8 cellular contexts compared by ENCODE assay signal in the genomic region with DNA sequence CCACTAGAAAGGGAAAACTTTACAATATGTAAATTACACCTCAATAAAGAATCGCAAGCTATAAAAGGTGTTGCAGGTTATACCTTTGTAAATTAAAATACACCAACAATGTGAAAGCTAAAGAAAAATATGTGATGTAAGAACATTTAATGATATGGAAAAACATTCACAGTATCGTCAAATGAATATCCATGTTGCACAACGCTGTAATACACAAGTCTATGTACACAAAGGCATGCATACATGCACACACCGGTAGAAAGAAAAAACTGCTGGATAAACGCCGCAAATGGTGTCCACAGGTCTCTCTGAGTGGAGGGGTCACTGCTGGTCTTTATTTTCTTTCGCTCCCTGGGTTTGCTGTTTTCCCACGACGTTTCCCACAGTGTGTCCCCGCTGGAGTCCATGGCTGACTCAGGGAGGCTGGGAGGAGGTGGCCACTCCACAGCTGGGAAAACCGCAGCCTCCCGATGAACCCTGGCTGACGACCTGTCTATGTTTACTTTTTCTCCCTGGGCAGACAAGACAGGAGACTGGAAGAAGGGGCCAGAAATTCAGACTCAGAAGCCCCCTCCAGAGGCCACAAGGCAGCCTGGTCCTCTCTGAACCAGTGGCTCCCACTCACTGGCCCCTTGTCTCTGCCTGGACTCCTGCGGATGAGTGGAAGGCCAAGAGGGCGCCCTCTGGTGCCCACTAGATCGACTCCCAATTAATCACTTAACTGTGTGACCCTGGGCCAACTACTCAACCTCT. TPM values are rescaled to one million over a fixed set of nuclear protein-coding genes. Genes with fewer than 3 reads are reported as not detected.
DNase-seq lines count a peak whose midpoint lies in the region; ATAC-seq and TF ChIP-seq lines count a peak whose summit lies in the region.
"Had no signal": no experiment of that assay in that cellular context is flagged by ENCODE, and none has a peak within 500 bp of the region (broad histone marks: within the 10 kb centered on the region; RNA-seq: fewer than 3 reads in every experiment).

No MANE protein-coding gene starts in this region.

- no peaks in the 10 kb centered on the region for H3K9me2 ChIP-seq in PC-9 (ENCODE audit: insufficient read depth)

- H3K27ac ChIP-seq in PC-9 = no peak overlapping the region
- H3K27ac ChIP-seq: Peyer's patch had no signal

- no peak for ATAC-seq in GM21825 (IDR thresholded peaks at IDR 0.05; ENCODE audit: unreplicated experiment)

- intact Hi-C loops in PC-9 (cut with micrococcal nuclease; ENCODE audit: unreplicated experiment) = loop anchor here (1.0 kb wide), 1 partner anchor 62 kb away; no protein-coding TSS in a partner anchor

- peak overlapping the region; percentile 67 for H3K4me2 ChIP-seq in PC-9

- no peaks in the 10 kb centered on the region for H4K20me1 ChIP-seq in PC-9 (ENCODE audit: insufficient read depth)

- CTCF ChIA-PET in PC-9 (lab: Charles Lee) = no interaction called here

- H2AFZ ChIP-seq in PC-9 = no peak overlapping the region

- peak; percentile 84 for DNase-seq in H4 (ENCODE audit: low spot score)
- peak; percentile 53 to 66 for DNase-seq in PC-9
- peak; percentile 71 for DNase-seq in fibroblast of peridontal ligament (ENCODE audit: extremely low read depth)
- peak; percentile 39 for DNase-seq in putamen (ENCODE audit: low spot score)
- DNase-seq in NCI-H1105 treated with DMSO at 0.1 percent for 48 hours (lab: John Stamatoyannopoulos, UW) = no peak
- DNase-seq in GF-D8 (lab: John Stamatoyannopoulos, UW) = no peak

- H3K4me1 ChIP-seq in PC-9 (replicated peaks; ENCODE audit: insufficient read depth) = peaks cover 9% of the 10 kb centered on the region; the same call in 1 of the 2 replicates
- H3K4me1 ChIP-seq: Peyer's patch had no signal

- TF ChIP-seq CTCF in PC-9 (conservative IDR thresholded peaks at IDR 0.05) = peak; percentile 72

- no peaks in the 10 kb centered on the region for H3K9me3 ChIP-seq in PC-9 (ENCODE audit: insufficient read depth, low read depth)
- H3K9me3 ChIP-seq: Peyer's patch had no signal

- H3K27me3 ChIP-seq in PC-9 (ENCODE audit: insufficient read depth, low read depth) = no peaks in the 10 kb centered on the region
- H3K27me3 ChIP-seq: Peyer's patch had no signal

- peak overlapping the region; percentile 20; the same call in 1 of the 2 replicates for H3K4me3 ChIP-seq in PC-9
- H3K4me3 ChIP-seq: Peyer's patch had no signal

- POLR2A ChIA-PET in PC-9 (lab: Charles Lee; ENCODE audit: unreplicated experiment) = no interaction called here

- no peaks in the 10 kb centered on the region for H3K79me2 ChIP-seq in PC-9 (ENCODE audit: low read depth)

- no peaks in the 10 kb centered on the region for H3F3A ChIP-seq in PC-9 (ENCODE audit: insufficient read depth, low read depth)

- no TSS peak for BruUV-seq in PC-9 (replicated peaks; lab: Mats Ljungman, UMichigan)

- no peaks in the 10 kb centered on the region for H3K36me3 ChIP-seq in PC-9 (ENCODE audit: low read depth)
- H3K36me3 ChIP-seq: Peyer's patch had no signal

RNA-seq across cellular contexts. Expression of a gene that starts 13.0 kb away (rescaled TPM):
- 0.10 TPM in 1 of 2 replicates, not detected in the other for total RNA-seq in H4 (2014; rRNA removed; shearing (Covaris generic))
- not detected in 2 replicates for total RNA-seq in PC-9 (2021)
- total RNA-seq: Peyer's patch had no signal

RNA-seq across cellular contexts. Expression of a gene that starts 30.5 kb away (rescaled TPM):
- not detected in 2 replicates for total RNA-seq in H4 (2014; rRNA removed; shearing (Covaris generic))
- total RNA-seq in PC-9 (2021) = 0.22 and 0.30 TPM in 2 replicates

RNA-seq across cellular contexts. Expression of a gene that starts 55.3 kb away (rescaled TPM):
- total RNA-seq in H4 (2014; rRNA removed; shearing (Covaris generic)) = 0.06 TPM in 1 of 2 replicates, not detected in the other
- total RNA-seq in PC-9 (2021) = not detected in 2 replicates
- total RNA-seq: Peyer's patch had no signal

Comparison
In these comparisons a context has a peak if more than half of its experiments do, and no peak if none do; other contexts are left out.
1. DNase-seq: peak in H4 (single experiment), PC-9 (2 of 2), fibroblast of peridontal ligament (single experiment) and putamen (single experiment); none in NCI-H1105 treated with DMSO at 0.1 percent for 48 hours (single experiment) and GF-D8 (single experiment).